Comparison of ENCODE assay signal across 26 cellular contexts in genomic region chr10:8350250-8350967, GRCh38.
A peak's percentile ranks its signal among the peaks of the same experiment; 100 is the strongest.
DNase-seq lines count a peak whose midpoint lies in the region; ATAC-seq, FAIRE-seq and TF ChIP-seq lines count a peak whose summit lies in the region.
"Had no signal": no experiment of that assay in that cellular context is flagged by ENCODE, and none has a peak within 500 bp of the region (broad histone marks: within the 10 kb centered on the region; RNA-seq: fewer than 3 reads in every experiment).

No MANE protein-coding gene starts in this region.

- H3K36me3 Mint-ChIP-seq in activated CD4-positive, alpha-beta T cell treated with anti-CD3 and anti-CD28 coated beads, Interleukin-2, amount 10 ng/mL, durations not matched to agents 24 days and 14 days (ENCODE audit: low read depth): peaks cover 2% of the 10 kb centered on the region
- no peaks in the 10 kb centered on the region for H3K36me3 Mint-ChIP-seq in activated CD4-positive, alpha-beta T cell treated with anti-CD3 and anti-CD28 coated beads, Interleukin-2, amount 10 ng/mL, durations not matched to agents 7 days and 5 days (ENCODE audit: low read depth)
- H3K36me3 Mint-ChIP-seq: T-cell had no signal

- ATAC-seq in RWPE2 (ENCODE audit: low read depth): 0 out of 3 replicates have a peak, but pooled peaks have one; percentile 31
- no peak for ATAC-seq in HG03139 (IDR thresholded peaks at IDR 0.05; ENCODE audit: unreplicated experiment)
- ATAC-seq: K562, lower lobe of right lung, Panc1, right lobe of liver, T-cell had no signal

- H3K27me3 Mint-ChIP-seq in activated CD4-positive, alpha-beta T cell treated with anti-CD3 and anti-CD28 coated beads, Interleukin-2, amount 10 ng/mL, durations not matched to agents 24 days and 14 days: peaks cover 10% of the 10 kb centered on the region
- H3K27me3 Mint-ChIP-seq in activated CD4-positive, alpha-beta T cell treated with anti-CD3 and anti-CD28 coated beads, Interleukin-2, amount 10 ng/mL, durations not matched to agents 7 days and 5 days: no peaks in the 10 kb centered on the region
- H3K27me3 Mint-ChIP-seq: B cell; stimulated activated naive CD8-positive, alpha-beta T cell treated with anti-CD3 and anti-CD28 coated beads, Interleukin-15, Interleukin-2, amounts not matched to agents 100 ng/mL and 50 ng/mL, for 24 hours; T-cell had no signal

- no peaks in the 10 kb centered on the region for H3F3A ChIP-seq in smooth muscle cell (ENCODE audit: low read depth)

- H3K27ac ChIP-seq in RWPE2 (ENCODE audit: poor library complexity, severe bottlenecking) (no peak overlapping the region), H1 (ENCODE audit: low read depth, low read length) (no peak overlapping the region), smooth muscle cell (ENCODE audit: low read depth) (peak overlapping the region; percentile 47), esophagus muscularis mucosa (replicated peaks in 1 of 4) (no peak overlapping the region)
- H3K27ac ChIP-seq: coronary artery, lower lobe of right lung, right lobe of liver, SJCRH30, tibial artery had no signal

- no peaks in the 10 kb centered on the region for H3K4me1 Mint-ChIP-seq in activated CD4-positive, alpha-beta T cell treated with anti-CD3 and anti-CD28 coated beads, Interleukin-2, amount 10 ng/mL, durations not matched to agents 24 days and 14 days
- no peaks in the 10 kb centered on the region for H3K4me1 Mint-ChIP-seq in activated CD4-positive, alpha-beta T cell treated with anti-CD3 and anti-CD28 coated beads, Interleukin-2, amount 10 ng/mL, durations not matched to agents 7 days and 5 days
- H3K4me1 Mint-ChIP-seq: B cell, T-cell had no signal

- no peak overlapping the region for H3K4me3 ChIP-seq in RWPE2 (ENCODE audit: severe bottlenecking)
- no peak overlapping the region for H3K4me3 ChIP-seq in H1 (ENCODE audit: extremely low read depth in 1 of 4, insufficient read depth in 2 of 4, low read depth in 3 of 4, low read length in 4 of 4)
- peak overlapping the region; percentile 2 for H3K4me3 ChIP-seq in smooth muscle cell
- no peak overlapping the region for H3K4me3 ChIP-seq in esophagus muscularis mucosa
- H3K4me3 ChIP-seq: coronary artery, K562, lower lobe of right lung, right lobe of liver, SJCRH30, tibial artery had no signal

- no peak overlapping the region for H2BK120ac ChIP-seq in H1 (replicated peaks; ENCODE audit: low read depth, low read length)

- 0 out of 2 replicates have a peak overlapping the region, but pooled peaks have one; percentile 47 for H2AFZ ChIP-seq in H1 (ENCODE audit: low read length)
- peak overlapping the region; percentile 86 for H2AFZ ChIP-seq in smooth muscle cell (ENCODE audit: low read depth)

- TF ChIP-seq CTCF in RWPE2 (IDR thresholded peaks at IDR 0.05; ENCODE audit: poor library complexity, severe bottlenecking): no peak
- no peak for TF ChIP-seq CTCF in H1 (IDR thresholded peaks at IDR 0.05; ENCODE audit: control extremely low read depth in 1 of 3, insufficient read depth in 1 of 3, low read depth in 1 of 3, low read length in 3 of 3)
- TF ChIP-seq CTCF in smooth muscle cell (IDR thresholded peaks at IDR 0.05; ENCODE audit: borderline replicate concordance, insufficient read depth, poor library complexity, severe bottlenecking): no peak
- TF ChIP-seq CTCF in esophagus muscularis mucosa (IDR thresholded peaks at IDR 0.05): no peak

- FAIRE-seq in H1 (lab: Jason Lieb, UNC): no peak
- FAIRE-seq: bronchial epithelial cell had no signal

- H4K5ac ChIP-seq in H1 (ENCODE audit: insufficient read length, low read depth, low read length): no peak overlapping the region

- no peak overlapping the region for H4K8ac ChIP-seq in H1 (ENCODE audit: extremely low read depth, insufficient read depth, low read length)

- H3K79me2 ChIP-seq in H1 (ENCODE audit: control insufficient read depth in 1 of 2, insufficient read depth in 2 of 2, low read length in 2 of 2) (no peaks in the 10 kb centered on the region), smooth muscle cell (ENCODE audit: low read depth) (no peaks in the 10 kb centered on the region)

- H3K27me3 ChIP-seq in RWPE2 (ENCODE audit: insufficient read depth, poor library complexity, severe bottlenecking) (no peaks in the 10 kb centered on the region), H1 (replicated peaks in 1 of 4; ENCODE audit: control insufficient read depth in 3 of 4, extremely low read depth in 1 of 4, insufficient read depth in 3 of 4, low read length in 3 of 4) (no peaks in the 10 kb centered on the region), smooth muscle cell (ENCODE audit: low read depth) (no peaks in the 10 kb centered on the region), esophagus muscularis mucosa (peaks cover 0 to 32% (median 0%) of the 10 kb centered on the region in 4 donors)
- H3K27me3 ChIP-seq: right lobe of liver, SJCRH30 had no signal

- no peak for TF ChIP-seq EP300 in H1 (IDR thresholded peaks at IDR 0.05; ENCODE audit: borderline replicate concordance in 1 of 2, low read depth in 2 of 2, low read length in 2 of 2)
- no peak for TF ChIP-seq EP300 in esophagus muscularis mucosa (IDR thresholded peaks at IDR 0.05)

- H4K20me1 ChIP-seq in H1 (replicated peaks in 1 of 2; ENCODE audit: control insufficient read depth in 1 of 2, insufficient read depth in 2 of 2, low read length in 2 of 2) (no peaks in the 10 kb centered on the region), smooth muscle cell (ENCODE audit: low read depth) (no peaks in the 10 kb centered on the region)

- no peak overlapping the region for H3K18ac ChIP-seq in H1 (ENCODE audit: extremely low read depth, low read length)

- no peaks in the 10 kb centered on the region for H3K23me2 ChIP-seq in H1 (ENCODE audit: low read depth, low read length)

- CTCF ChIA-PET in activated CD4-positive, alpha-beta T cell treated with anti-CD3 and anti-CD28 coated beads, Interleukin-2, amount 10 ng/mL, durations not matched to agents 7 days and 5 days (lab: Charles Lee): interaction anchor here (0.6 to 2.9 kb wide), 4 partner anchors 10 to 1164 kb away, joined by 3 to 11 read pairs (median 4); no protein-coding TSS in a partner anchor
- CTCF ChIA-PET in H1 (lab: Charles Lee; ENCODE audit: partially characterized antibody): interaction anchor here (0.8 kb wide), 1 partner anchor 825 kb away, joined by 3 read pairs; no protein-coding TSS in a partner anchor

- H3K23ac ChIP-seq in H1 (ENCODE audit: insufficient read length): no peak overlapping the region

- no peaks in the 10 kb centered on the region for H3K79me1 ChIP-seq in H1 (ENCODE audit: low read depth, low read length)

- H3K9ac ChIP-seq in H1 (replicated peaks in 1 of 4; ENCODE audit: extremely low read depth in 1 of 4, low read depth in 3 of 4, low read length in 3 of 4) (no peak overlapping the region), smooth muscle cell (ENCODE audit: low read depth) (no peak overlapping the region)

- H2BK5ac ChIP-seq in H1 (ENCODE audit: low read depth, low read length): no peak overlapping the region

- H3K4me1 ChIP-seq in RWPE2 (ENCODE audit: insufficient read depth, poor library complexity, severe bottlenecking) (peaks cover 6% of the 10 kb centered on the region), H1 (replicated peaks in 1 of 4; ENCODE audit: control insufficient read depth in 3 of 4, insufficient read depth in 4 of 4, low read length in 3 of 4) (peaks cover 0 to 3% (median 0%) of the 10 kb centered on the region in 4 experiments; a peak in 1 of 7 replicates), smooth muscle cell (ENCODE audit: low read depth) (peaks cover 8% of the 10 kb centered on the region), esophagus muscularis mucosa (no peaks in the 10 kb centered on the region)
- H3K4me1 ChIP-seq: lower lobe of right lung, right lobe of liver, SJCRH30, tibial artery had no signal

- H3K56ac ChIP-seq in H1 (replicated peaks; ENCODE audit: insufficient read length, low read depth, low read length): no peak overlapping the region

- no peak overlapping the region for H3K4me3 Mint-ChIP-seq in activated CD4-positive, alpha-beta T cell treated with anti-CD3 and anti-CD28 coated beads, Interleukin-2, amount 10 ng/mL, durations not matched to agents 24 days and 14 days
- H3K4me3 Mint-ChIP-seq in activated CD4-positive, alpha-beta T cell treated with anti-CD3 and anti-CD28 coated beads, Interleukin-2, amount 10 ng/mL, durations not matched to agents 7 days and 5 days: no peak overlapping the region
- H3K4me3 Mint-ChIP-seq: B cell; stimulated activated naive CD8-positive, alpha-beta T cell treated with anti-CD3 and anti-CD28 coated beads, Interleukin-15, Interleukin-2, amounts not matched to agents 100 ng/mL and 50 ng/mL, for 24 hours; T-cell had no signal

- POLR2A ChIA-PET in activated CD4-positive, alpha-beta T cell treated with anti-CD3 and anti-CD28 coated beads, Interleukin-2, amount 10 ng/mL, durations not matched to agents 7 days and 5 days (lab: Charles Lee): no interaction called here
- POLR2A ChIA-PET in H1 (lab: Charles Lee; ENCODE audit: partially characterized antibody): no interaction called here

- no peak overlapping the region for H3K14ac ChIP-seq in H1 (ENCODE audit: insufficient read length)

- no peak overlapping the region for H2BK12ac ChIP-seq in H1 (ENCODE audit: low read depth, low read length)

- TF ChIP-seq RAD21 in H1 (IDR thresholded peaks at IDR 0.05 in 1 of 2, conservative IDR thresholded peaks at IDR 0.05 in 1 of 2; ENCODE audit: low read depth in 2 of 2, low read length in 2 of 2): no peak

- 82% methylated on average over 5 of the region's 5 CpGs; no CpG with 5 or more reads in 1 of the 2 experiments for WGBS in H1 (ENCODE audit: extremely low coverage in 1 of 2, insufficient coverage in 1 of 2, insufficient read length in 1 of 2, insufficient replicate concordance in 2 of 2, low coverage in 1 of 2, low lambda C conversion rate in 2 of 2, missing lambda C conversion rate in 1 of 2), 2 experiments
- WGBS in smooth muscle cell (ENCODE audit: low lambda C conversion rate): 20% methylated on average over 5 of the region's 5 CpGs
- WGBS in esophagus muscularis mucosa: 52% methylated on average over 5 of the region's 5 CpGs

- no peak for TF ChIP-seq POLR2A in H1 (IDR thresholded peaks at IDR 0.05; ENCODE audit: control extremely low read depth in 1 of 2, low read depth in 2 of 2, low read length in 2 of 2)
- no peak for TF ChIP-seq POLR2A in esophagus muscularis mucosa (IDR thresholded peaks at IDR 0.05; ENCODE audit: low read depth)

- H2AK5ac ChIP-seq in H1 (ENCODE audit: low read depth, low read length): no peak overlapping the region

- H4K91ac ChIP-seq in H1 (replicated peaks; ENCODE audit: insufficient read length, low read length): no peak overlapping the region

- H2BK20ac ChIP-seq in H1 (ENCODE audit: low read length): no peak overlapping the region

- peaks cover 3% of the 10 kb centered on the region for H3K9me3 Mint-ChIP-seq in activated CD4-positive, alpha-beta T cell treated with anti-CD3 and anti-CD28 coated beads, Interleukin-2, amount 10 ng/mL, durations not matched to agents 24 days and 14 days
- H3K9me3 Mint-ChIP-seq in activated CD4-positive, alpha-beta T cell treated with anti-CD3 and anti-CD28 coated beads, Interleukin-2, amount 10 ng/mL, durations not matched to agents 7 days and 5 days: no peaks in the 10 kb centered on the region
- H3K9me3 Mint-ChIP-seq: stimulated activated naive CD8-positive, alpha-beta T cell treated with anti-CD3 and anti-CD28 coated beads, Interleukin-15, Interleukin-2, amounts not matched to agents 100 ng/mL and 50 ng/mL, for 24 hours; T-cell had no signal

- peak overlapping the region; percentile 5 for H3K27ac Mint-ChIP-seq in activated CD4-positive, alpha-beta T cell treated with anti-CD3 and anti-CD28 coated beads, Interleukin-2, amount 10 ng/mL, durations not matched to agents 24 days and 14 days
- no peak overlapping the region for H3K27ac Mint-ChIP-seq in activated CD4-positive, alpha-beta T cell treated with anti-CD3 and anti-CD28 coated beads, Interleukin-2, amount 10 ng/mL, durations not matched to agents 7 days and 5 days
- H3K27ac Mint-ChIP-seq: B cell; stimulated activated naive CD8-positive, alpha-beta T cell treated with anti-CD3 and anti-CD28 coated beads, Interleukin-15, Interleukin-2, amounts not matched to agents 100 ng/mL and 50 ng/mL, for 24 hours; T-cell had no signal

- H3K4ac ChIP-seq in H1 (replicated peaks; ENCODE audit: insufficient read length, low read depth, low read length): no peak overlapping the region

- DNase-seq in activated CD4-positive, alpha-beta T cell treated with anti-CD3 and anti-CD28 coated beads, Interleukin-2, amount 10 ng/mL, durations not matched to agents 24 days and 14 days: no peak
- no peak for DNase-seq in activated CD4-positive, alpha-beta T cell treated with anti-CD3 and anti-CD28 coated beads, Interleukin-2, amount 10 ng/mL, durations not matched to agents 7 days and 5 days
- no peak for DNase-seq in RWPE2 (ENCODE audit: low spot score)
- DNase-seq in H1 (ENCODE audit: low read depth in 1 of 2, low spot score in 2 of 2): no peak
- DNase-seq in smooth muscle cell (lab: John Stamatoyannopoulos, UW; ENCODE audit: unreplicated experiment): no peak
- no peak for DNase-seq in esophagus muscularis mucosa (ENCODE audit: extremely low spot score)
- no peak for DNase-seq in central memory CD4-positive, alpha-beta T cell
- DNase-seq: activated effector memory CD4-positive, alpha-beta T cell treated with anti-CD3 and anti-CD28 coated beads, Interleukin-2, amount 50 U/mL, for 16 hours; DMS53; GF-D8; kidney glomerular epithelial cell; lower lobe of right lung; NCI-H1436; NCI-H510A treated with DMSO at 0.1 percent for 48 hours; posterior cingulate gyrus; right lobe of liver; SJCRH30; T-cell; tibial artery had no signal

- H3K4me2 ChIP-seq in H1 (ENCODE audit: insufficient read depth in 1 of 2, low read depth in 2 of 2, low read length in 2 of 2) (no peak overlapping the region), smooth muscle cell (peak overlapping the region; percentile 56)

- H2BK15ac ChIP-seq in H1 (ENCODE audit: low read length): no peak overlapping the region

- no peaks in the 10 kb centered on the region for H3K9me3 ChIP-seq in RWPE2 (ENCODE audit: severe bottlenecking)
- no peaks in the 10 kb centered on the region for H3K9me3 ChIP-seq in H1 (ENCODE audit: insufficient read depth in 2 of 2, low read depth in 1 of 2, low read length in 1 of 2)
- H3K9me3 ChIP-seq in smooth muscle cell (replicated peaks; ENCODE audit: low read depth): no peaks in the 10 kb centered on the region
- no peaks in the 10 kb centered on the region for H3K9me3 ChIP-seq in esophagus muscularis mucosa
- H3K9me3 ChIP-seq: lower lobe of right lung, right lobe of liver, SJCRH30, tibial artery had no signal

- intact Hi-C loops in activated CD4-positive, alpha-beta T cell treated with anti-CD3 and anti-CD28 coated beads, Interleukin-2, amount 10 ng/mL, durations not matched to agents 24 days and 14 days (cut with micrococcal nuclease): no loop called here
- intact Hi-C loops in esophagus muscularis mucosa (cut with DNase I): no loop called here

- H3K36me3 ChIP-seq in RWPE2 (ENCODE audit: low read depth): no peaks in the 10 kb centered on the region
- H3K36me3 ChIP-seq in H1 (ENCODE audit: control insufficient read depth in 2 of 4, insufficient read depth in 4 of 4, low read length in 3 of 4): no peaks in the 10 kb centered on the region
- H3K36me3 ChIP-seq in smooth muscle cell (ENCODE audit: low read depth): no peaks in the 10 kb centered on the region
- H3K36me3 ChIP-seq in esophagus muscularis mucosa: no peaks in the 10 kb centered on the region
- H3K36me3 ChIP-seq: lower lobe of right lung, right lobe of liver, SJCRH30, tibial artery had no signal
